Comparison of ENCODE assay signal across 15 cellular contexts in genomic region chr5:106167766-106168165, GRCh38.
DNase-seq lines count a peak whose midpoint lies in the region; ATAC-seq and TF ChIP-seq lines count a peak whose summit lies in the region.
"Had no signal": no experiment of that assay in that cellular context is flagged by ENCODE, and none has a peak within 500 bp of the region (broad histone marks: within the 10 kb centered on the region; RNA-seq: fewer than 3 reads in every experiment).

No MANE protein-coding gene starts in this region.

- no peak overlapping the region for H3K4me3 ChIP-seq in astrocyte of the spinal cord (ENCODE audit: low read depth, low read length)
- H3K4me3 ChIP-seq: BLaER1 treated with 17β-estradiol and CSF1 and Interleukin-3, amounts not matched to agents 10 nM and 100 nM; GM12878 had no signal

- ATAC-seq in HG03196 (IDR thresholded peaks at IDR 0.05; ENCODE audit: unreplicated experiment) = no peak
- ATAC-seq: CD8-positive, alpha-beta T cell; GM12878 had no signal

- TF ChIP-seq CTCF in astrocyte of the spinal cord (IDR thresholded peaks at IDR 0.05; ENCODE audit: low read depth, low read length) = no peak

- peak; percentile 16 for DNase-seq in astrocyte of the spinal cord (ENCODE audit: low read depth, low spot score)
- peak; percentile 17 for DNase-seq in fibroblast of peridontal ligament (ENCODE audit: extremely low read depth)
- peak; percentile 9 for DNase-seq in iris pigment epithelial cell (ENCODE audit: low read depth)
- no peak for DNase-seq in activated CD8-positive, alpha-beta memory T cell treated with anti-CD3 and anti-CD28 coated beads, Interleukin-2, amount 50 U/mL, for 4 hours
- DNase-seq in DMS 273 (lab: John Stamatoyannopoulos, UW; ENCODE audit: unreplicated experiment) = no peak
- DNase-seq: Calu3; CD8-positive, alpha-beta T cell; DMS 273 treated with DMSO at 0.1 percent for 48 hours; DMS53; DND-41; EL; H9 had no signal

- in situ Hi-C loops in astrocyte of the spinal cord (cut with HindIII; ENCODE audit: low sequenced_read_pairs) = no loop called here

Comparison
In these comparisons a context has a peak if more than half of its experiments do, and no peak if none do; other contexts are left out.
1. DNase-seq: peak in astrocyte of the spinal cord (single experiment), fibroblast of peridontal ligament (single experiment) and iris pigment epithelial cell (single experiment); none in activated CD8-positive, alpha-beta memory T cell treated with anti-CD3 and anti-CD28 coated beads, Interleukin-2, amount 50 U/mL, for 4 hours (single experiment) and DMS 273 (single experiment).